8 cellular contexts compared by ENCODE assay signal in the genomic region with DNA sequence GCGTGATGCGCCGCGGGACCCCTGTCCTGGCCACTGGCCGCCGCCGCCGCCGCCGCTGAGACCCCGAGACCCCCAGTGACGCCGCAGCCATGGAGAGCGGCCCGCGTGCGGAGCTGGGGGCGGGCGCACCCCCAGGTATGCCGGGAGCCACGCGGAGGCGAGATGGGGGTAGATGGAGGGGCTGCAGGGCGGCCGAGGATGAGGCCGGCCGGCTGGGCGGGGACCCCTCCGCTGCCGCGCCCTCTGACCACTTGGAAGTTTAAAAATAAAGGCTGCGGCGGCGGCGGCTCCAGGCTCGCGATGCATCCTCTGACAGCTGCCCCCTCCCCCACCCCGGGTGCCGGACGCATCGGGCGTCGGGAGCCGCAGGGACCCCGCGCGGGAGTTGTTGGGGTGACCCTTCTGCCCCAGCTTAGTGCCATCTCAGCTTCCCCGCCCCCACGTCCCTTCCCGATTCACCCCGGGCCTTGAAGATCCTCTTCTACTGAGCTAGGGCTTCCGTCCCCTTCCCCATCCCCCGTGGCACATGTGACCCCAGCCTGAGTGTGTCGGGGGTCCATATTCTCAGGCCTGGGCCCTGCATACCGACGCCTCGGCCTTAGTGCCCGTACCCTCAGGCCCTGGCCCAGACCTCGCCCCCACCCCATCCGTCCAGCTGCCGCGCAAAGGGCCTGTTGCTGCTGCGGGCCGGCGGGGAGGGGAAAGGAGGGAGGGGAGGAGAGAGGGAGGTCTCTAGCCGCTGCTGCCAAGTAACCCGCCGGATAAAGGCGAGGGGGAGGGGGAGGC. TPM values are rescaled to one million over a fixed set of nuclear protein-coding genes. Genes with fewer than 3 reads are reported as not detected.
DNase-seq lines count a peak whose midpoint lies in the region; ATAC-seq and TF ChIP-seq lines count a peak whose summit lies in the region.

No MANE protein-coding gene starts in this region.

- peaks cover 25% of the 10 kb centered on the region for H3K79me1 ChIP-seq in mesendoderm (ENCODE audit: low read length)

- no peak overlapping the region for H3K23ac ChIP-seq in mesendoderm (ENCODE audit: low read length)

- DNase-seq in DMS53 (lab: John Stamatoyannopoulos, UW) (peak; percentile 74), NCI-H510A treated with DMSO at 0.1 percent for 48 hours (lab: John Stamatoyannopoulos, UW) (peak; percentile 91), mesendoderm (peak; percentile 95)
- DNase-seq in activated CD4-positive, alpha-beta memory T cell treated with anti-CD3 and anti-CD28 coated beads, Interleukin-2, amount 10 ng/mL, durations not matched to agents 7 days and 5 days: peak; percentile 72

- H3K4me3 ChIP-seq in HEK293 (ENCODE audit: low read depth, low read length) (peak overlapping the region; percentile 86), endocrine pancreas (ENCODE audit: control insufficient read depth, insufficient read depth, low read length) (no peak overlapping the region), mesendoderm (ENCODE audit: low read length) (peak overlapping the region; percentile 62)

- H3K18ac ChIP-seq in mesendoderm (ENCODE audit: low read length): peak overlapping the region; percentile 89

- no peak overlapping the region for H2AK5ac ChIP-seq in mesendoderm (ENCODE audit: low read length)

- peaks cover 0 to 31% of the 10 kb centered on the region in 2 experiments; a peak in 1 of 3 replicates for H3K36me3 ChIP-seq in HEK293 (ENCODE audit: control insufficient read depth in 2 of 2, insufficient read depth in 1 of 2, low read length in 2 of 2)
- H3K36me3 ChIP-seq in endocrine pancreas (ENCODE audit: control insufficient read depth, insufficient read depth, low read length): no peaks in the 10 kb centered on the region
- peaks cover 2% of the 10 kb centered on the region for H3K36me3 ChIP-seq in mesendoderm (ENCODE audit: control insufficient read depth, insufficient read depth, low read length)

- no peak overlapping the region for H4K5ac ChIP-seq in mesendoderm (ENCODE audit: low read length)

- H4K8ac ChIP-seq in mesendoderm (ENCODE audit: low read depth, low read length): no peak overlapping the region

- no CpG with 5 or more reads among the region's 69 CpGs for WGBS in mesendoderm (ENCODE audit: extremely low coverage, insufficient coverage, low lambda C conversion rate)

- H3K9me3 ChIP-seq in HEK293 (ENCODE audit: control insufficient read depth, insufficient read depth, low read depth, low read length) (no peaks in the 10 kb centered on the region), endocrine pancreas (ENCODE audit: control insufficient read depth, low read length) (no peaks in the 10 kb centered on the region)

- peaks cover 40% of the 10 kb centered on the region for H3K79me2 ChIP-seq in mesendoderm (ENCODE audit: control insufficient read depth, insufficient read depth, low read length)

- POLR2A ChIA-PET in HEK293 (lab: Yijun Ruan, JAX): interaction anchor here (0.9 to 1.8 kb wide), 8 partner anchors 12 to 229 kb away, joined by 3 to 10 read pairs (median 4); partner anchors contain the start of genes EVA1B, STK40 and THRAP3
- POLR2A ChIA-PET in activated CD4-positive, alpha-beta memory T cell treated with anti-CD3 and anti-CD28 coated beads, Interleukin-2, amount 10 ng/mL, durations not matched to agents 7 days and 5 days (lab: Charles Lee): interaction anchor here (0.6 to 6.0 kb wide), 14 partner anchors 12 to 308 kb away, joined by 3 to 43 read pairs (median 4); partner anchors contain the start of genes MRPS15 and THRAP3

- H3K36me3 Mint-ChIP-seq in activated CD4-positive, alpha-beta memory T cell treated with anti-CD3 and anti-CD28 coated beads, Interleukin-2, amount 10 ng/mL, durations not matched to agents 7 days and 5 days (ENCODE audit: low read depth): peaks cover 39% of the 10 kb centered on the region
- peaks cover 21% of the 10 kb centered on the region for H3K36me3 Mint-ChIP-seq in stimulated activated naive CD8-positive, alpha-beta T cell treated with anti-CD3 and anti-CD28 coated beads, Interleukin-15, Interleukin-2, amounts not matched to agents 100 ng/mL and 50 ng/mL, for 24 hours (ENCODE audit: low read depth)

- peak overlapping the region; percentile 45 for H3K4me2 ChIP-seq in mesendoderm (ENCODE audit: low read length)

- no peaks in the 10 kb centered on the region for H3K27me3 Mint-ChIP-seq in activated CD4-positive, alpha-beta memory T cell treated with anti-CD3 and anti-CD28 coated beads, Interleukin-2, amount 10 ng/mL, durations not matched to agents 7 days and 5 days
- no peaks in the 10 kb centered on the region for H3K27me3 Mint-ChIP-seq in stimulated activated naive CD8-positive, alpha-beta T cell treated with anti-CD3 and anti-CD28 coated beads, Interleukin-15, Interleukin-2, amounts not matched to agents 100 ng/mL and 50 ng/mL, for 24 hours

- peak overlapping the region; percentile 99 for H3K4ac ChIP-seq in mesendoderm (ENCODE audit: low read depth, low read length)

- H3K4me1 Mint-ChIP-seq in activated CD4-positive, alpha-beta memory T cell treated with anti-CD3 and anti-CD28 coated beads, Interleukin-2, amount 10 ng/mL, durations not matched to agents 7 days and 5 days: peaks cover 72% of the 10 kb centered on the region
- peaks cover 74% of the 10 kb centered on the region for H3K4me1 Mint-ChIP-seq in stimulated activated naive CD8-positive, alpha-beta T cell treated with anti-CD3 and anti-CD28 coated beads, Interleukin-15, Interleukin-2, amounts not matched to agents 100 ng/mL and 50 ng/mL, for 24 hours (ENCODE audit: low read depth)

- H2BK15ac ChIP-seq in mesendoderm (replicated peaks; ENCODE audit: low read depth): no peak overlapping the region

- peak overlapping the region; percentile 88 for H3K4me3 Mint-ChIP-seq in activated CD4-positive, alpha-beta memory T cell treated with anti-CD3 and anti-CD28 coated beads, Interleukin-2, amount 10 ng/mL, durations not matched to agents 7 days and 5 days
- peak overlapping the region; percentile 87 for H3K4me3 Mint-ChIP-seq in stimulated activated naive CD8-positive, alpha-beta T cell treated with anti-CD3 and anti-CD28 coated beads, Interleukin-15, Interleukin-2, amounts not matched to agents 100 ng/mL and 50 ng/mL, for 24 hours

- H3K56ac ChIP-seq in mesendoderm (ENCODE audit: low read length): peak overlapping the region; percentile 86

- TF ChIP-seq CTCF in HEK293 (tag by site-specific recombination; IDR thresholded peaks at IDR 0.05): peak; percentile 13; the same call in 1 of the 2 replicates

- peaks cover 5% of the 10 kb centered on the region for H3K4me1 ChIP-seq in HEK293 (ENCODE audit: control insufficient read depth, insufficient read depth, low read length)
- no peaks in the 10 kb centered on the region for H3K4me1 ChIP-seq in endocrine pancreas (ENCODE audit: control insufficient read depth, insufficient read depth, low read length)
- peaks cover 22% of the 10 kb centered on the region for H3K4me1 ChIP-seq in mesendoderm (ENCODE audit: control insufficient read depth, low read depth, low read length)

- peak overlapping the region; percentile 24 for H2BK5ac ChIP-seq in mesendoderm (ENCODE audit: low read length)

- H3K27ac Mint-ChIP-seq in activated CD4-positive, alpha-beta memory T cell treated with anti-CD3 and anti-CD28 coated beads, Interleukin-2, amount 10 ng/mL, durations not matched to agents 7 days and 5 days: peak overlapping the region; percentile 88
- H3K27ac Mint-ChIP-seq in stimulated activated naive CD8-positive, alpha-beta T cell treated with anti-CD3 and anti-CD28 coated beads, Interleukin-15, Interleukin-2, amounts not matched to agents 100 ng/mL and 50 ng/mL, for 24 hours: peak overlapping the region; percentile 91

- H3K9ac ChIP-seq in endocrine pancreas (ENCODE audit: control insufficient read depth, insufficient read depth, low read length): peak overlapping the region; percentile 90
- H3K9ac ChIP-seq in mesendoderm (ENCODE audit: low read length): peak overlapping the region; percentile 92

- H3K27me3 ChIP-seq in endocrine pancreas (ENCODE audit: control insufficient read depth, insufficient read depth, low read length) (no peaks in the 10 kb centered on the region), mesendoderm (ENCODE audit: insufficient read depth, low read length, poor library complexity) (no peaks in the 10 kb centered on the region)

- no peaks in the 10 kb centered on the region for H3K9me3 Mint-ChIP-seq in activated CD4-positive, alpha-beta memory T cell treated with anti-CD3 and anti-CD28 coated beads, Interleukin-2, amount 10 ng/mL, durations not matched to agents 7 days and 5 days
- no peaks in the 10 kb centered on the region for H3K9me3 Mint-ChIP-seq in stimulated activated naive CD8-positive, alpha-beta T cell treated with anti-CD3 and anti-CD28 coated beads, Interleukin-15, Interleukin-2, amounts not matched to agents 100 ng/mL and 50 ng/mL, for 24 hours

- H3K27ac ChIP-seq in HEK293 (ENCODE audit: extremely low read depth, low read depth, low read length) (peak overlapping the region; percentile 98), mesendoderm (ENCODE audit: low read depth, low read length) (peak overlapping the region; percentile 89)

- ATAC-seq in HG02870 (IDR thresholded peaks at IDR 0.05; ENCODE audit: unreplicated experiment): no peak

- CTCF ChIA-PET in HEK293 (lab: Yijun Ruan, JAX): interaction anchor here (1.9 to 5.8 kb wide), 2 partner anchors 32 to 129 kb away, joined by 8 to 48 read pairs; no protein-coding TSS in a partner anchor
- CTCF ChIA-PET in activated CD4-positive, alpha-beta memory T cell treated with anti-CD3 and anti-CD28 coated beads, Interleukin-2, amount 10 ng/mL, durations not matched to agents 7 days and 5 days (lab: Charles Lee): interaction anchor here (0.9 to 1.0 kb wide), 2 partner anchors 12 to 64 kb away, joined by 3 to 8 read pairs; no protein-coding TSS in a partner anchor

- peak overlapping the region; percentile 47 for H2BK120ac ChIP-seq in mesendoderm (ENCODE audit: low read depth, low read length)

TF ChIP-seq in HEK293, 187 proteins besides CTCF, POLR2A, EP300 and RAD21 (continues in another document):
- no peak for TF ChIP-seq ZNF624 (tag by site-specific recombination; IDR thresholded peaks at IDR 0.05)
- TF ChIP-seq ZNF311 (tag by site-specific recombination; IDR thresholded peaks at IDR 0.05; ENCODE audit: borderline replicate concordance): no peak
- TF ChIP-seq KLF1 (tag by site-specific recombination; IDR thresholded peaks at IDR 0.05): peak; percentile 54

RNA-seq across cellular contexts. Expression of gene MAP7D1, which starts 0.6 kb away (rescaled TPM):
- 100 to 1,000 TPM; 215 to 221 TPM for total RNA-seq in activated CD4-positive, alpha-beta memory T cell treated with anti-CD3 and anti-CD28 coated beads, Interleukin-2, amount 10 ng/mL, durations not matched to agents 7 days and 5 days
- 38.9 TPM for polyA plus RNA-seq in mesendoderm (2013, experiment 1 of 2)
- 40.0 TPM for polyA plus RNA-seq in mesendoderm (2013, experiment 2 of 2)

RNA-seq across cellular contexts. Expression of gene TRAPPC3, which starts 7.2 kb away (rescaled TPM):
- 10 to 100 TPM; 57.2 to 58.4 TPM for total RNA-seq in activated CD4-positive, alpha-beta memory T cell treated with anti-CD3 and anti-CD28 coated beads, Interleukin-2, amount 10 ng/mL, durations not matched to agents 7 days and 5 days
- polyA plus RNA-seq in mesendoderm (2013, experiment 1 of 2): 40.2 TPM
- polyA plus RNA-seq in mesendoderm (2013, experiment 2 of 2): 41.3 TPM

RNA-seq across cellular contexts. Expression of gene COL8A2, which starts 31.5 kb away (rescaled TPM):
- total RNA-seq in activated CD4-positive, alpha-beta memory T cell treated with anti-CD3 and anti-CD28 coated beads, Interleukin-2, amount 10 ng/mL, durations not matched to agents 7 days and 5 days: not detected
- 0.49 TPM for polyA plus RNA-seq in mesendoderm (2013, experiment 1 of 2)
- polyA plus RNA-seq in mesendoderm (2013, experiment 2 of 2): 0.50 TPM
